Comparison of ENCODE assay signal across 16 cellular contexts in genomic region chr4:37967749-37968148, GRCh38. TPM values are rescaled to one million over a fixed set of nuclear protein-coding genes. Genes with fewer than 3 reads are reported as not detected.
DNase-seq lines count a peak whose midpoint lies in the region; ATAC-seq and TF ChIP-seq lines count a peak whose summit lies in the region.
"Had no signal": no experiment of that assay in that cellular context is flagged by ENCODE, and none has a peak within 500 bp of the region (broad histone marks: within the 10 kb centered on the region; RNA-seq: fewer than 3 reads in every experiment).

No MANE protein-coding gene starts in this region.

- H3K27me3 ChIP-seq in PC-3 (ENCODE audit: low read length) (no peaks in the 10 kb centered on the region), gastrocnemius medialis (no peaks in the 10 kb centered on the region), BE2C (no peaks in the 10 kb centered on the region)
- H3K27me3 ChIP-seq: breast epithelium had no signal

- H3K9ac ChIP-seq in PC-3 (ENCODE audit: low read length), result no peak overlapping the region
- H3K9ac ChIP-seq: SK-N-SH had no signal

- peak overlapping the region; percentile 11; the same call in 1 of the 2 replicates for H3K4me2 ChIP-seq in PC-3 (ENCODE audit: low read length)
- H3K4me2 ChIP-seq: SK-N-SH had no signal

- peak; percentile 1 for DNase-seq in HCEC 1CT
- peak; percentile 2 for DNase-seq in PC-3
- DNase-seq in fibroblast of villous mesenchyme (ENCODE audit: low read depth), result peak; percentile 86
- DNase-seq in gastrocnemius medialis, result no peak
- DNase-seq in BE2C, result no peak
- no peak for DNase-seq in DMS53 (lab: John Stamatoyannopoulos, UW)
- DNase-seq: CD4-positive, CD25-positive, alpha-beta regulatory T cell; DMS79 treated with DMSO at 0.1 percent for 48 hours; NCI-H1092 treated with DMSO at 0.1 percent for 48 hours; NCI-H2227 treated with DMSO at 0.1 percent for 48 hours; SK-N-SH had no signal

- no peak for TF ChIP-seq CTCF in PC-3 (conservative IDR thresholded peaks at IDR 0.05; ENCODE audit: low read depth, low read length)
- no peak for TF ChIP-seq CTCF in fibroblast of villous mesenchyme (IDR thresholded peaks at IDR 0.05; ENCODE audit: insufficient read depth, low read depth, low read length)
- TF ChIP-seq CTCF in gastrocnemius medialis (IDR thresholded peaks at IDR 0.05 in 4 of 5, conservative IDR thresholded peaks at IDR 0.05 in 1 of 5), result no peak
- no peak for TF ChIP-seq CTCF in BE2C (IDR thresholded peaks at IDR 0.05; ENCODE audit: low read depth, low read length)

- in situ Hi-C loops in gastrocnemius medialis (cut with MboI; ENCODE audit: low sequenced_read_pairs in 4 of 4), result no loop called here

- ATAC-seq in PC-3 (no peak; the same call in 1 of the 2 replicates), gastrocnemius medialis (no peak), HG02938 (IDR thresholded peaks at IDR 0.05; ENCODE audit: unreplicated experiment) (no peak), HG02763 (IDR thresholded peaks at IDR 0.05; ENCODE audit: unreplicated experiment) (no peak)

- H3K27ac ChIP-seq in PC-3 (ENCODE audit: low read length) (no peak overlapping the region), gastrocnemius medialis (peak overlapping the region; percentile 9 to 62 (median 42))
- H3K27ac ChIP-seq: breast epithelium had no signal

- intact Hi-C loops in PC-3 (cut with micrococcal nuclease) (no loop called here), gastrocnemius medialis (cut with DNase I; ENCODE audit: low total_unique reads) (no loop called here)

- H3K9me2 ChIP-seq in PC-3 (replicated peaks; ENCODE audit: low read length), result no peaks in the 10 kb centered on the region
- H3K9me2 ChIP-seq: SK-N-SH had no signal

- H3K9me3 ChIP-seq in PC-3 (ENCODE audit: low read length) (no peaks in the 10 kb centered on the region), gastrocnemius medialis (no peaks in the 10 kb centered on the region), BE2C (no peaks in the 10 kb centered on the region)
- H3K9me3 ChIP-seq: breast epithelium, prostate gland, SK-N-SH had no signal

- H3F3A ChIP-seq in PC-3 (ENCODE audit: low read length, unreplicated experiment), result no peaks in the 10 kb centered on the region

- no peak overlapping the region for H3K4me3 ChIP-seq in PC-3 (ENCODE audit: low read length)
- no peak overlapping the region for H3K4me3 ChIP-seq in fibroblast of villous mesenchyme (ENCODE audit: low read depth, low read length)
- peak overlapping the region in 1 of 4 donors; percentile 4 for H3K4me3 ChIP-seq in gastrocnemius medialis
- no peak overlapping the region for H3K4me3 ChIP-seq in BE2C (ENCODE audit: low read depth, low read length)
- H3K4me3 ChIP-seq: breast epithelium, prostate gland had no signal

- H3K4me1 ChIP-seq in PC-3 (ENCODE audit: insufficient read depth, low read length) (peaks cover 4% of the 10 kb centered on the region; the same call in 1 of the 2 replicates), gastrocnemius medialis (peaks cover 30 to 38% of the 10 kb centered on the region in 2 donors), BE2C (no peaks in the 10 kb centered on the region)
- H3K4me1 ChIP-seq: breast epithelium had no signal

- no peaks in the 10 kb centered on the region for H3K36me3 ChIP-seq in PC-3 (ENCODE audit: low read depth, low read length)
- no peaks in the 10 kb centered on the region for H3K36me3 ChIP-seq in gastrocnemius medialis
- H3K36me3 ChIP-seq in BE2C, result no peaks in the 10 kb centered on the region
- H3K36me3 ChIP-seq: breast epithelium, prostate gland had no signal

- POLR2A ChIA-PET in PC-3 (lab: Charles Lee; ENCODE audit: unreplicated experiment), result no interaction called here

- no peaks in the 10 kb centered on the region for H3K79me2 ChIP-seq in PC-3 (ENCODE audit: low read length)

- CTCF ChIA-PET in PC-3 (lab: Charles Lee), result interaction anchor here (0.6 kb wide), 1 partner anchor 159 kb away, joined by 3 read pairs; no protein-coding TSS in a partner anchor

- no peak for TF ChIP-seq POLR2A in gastrocnemius medialis (IDR thresholded peaks at IDR 0.05)

- H4K20me1 ChIP-seq in PC-3 (ENCODE audit: low read length), result no peaks in the 10 kb centered on the region

- no TSS peak for BruUV-seq in PC-3 (replicated peaks; lab: Mats Ljungman, UMichigan)

- no peak overlapping the region for H2AFZ ChIP-seq in PC-3 (ENCODE audit: low read length)

RNA-seq across cellular contexts. Expression of gene PTTG2, which starts 7.6 kb away (rescaled TPM):
- total RNA-seq in PC-3 (2014; rRNA removed) (not detected in 2 replicates), fibroblast of villous mesenchyme (0.43 and 0.64 TPM in 2 replicates), gastrocnemius medialis (1 to 10 TPM in 1 of 4 donors, not detected in 3; 2.1 TPM)
- polyA plus RNA-seq in BE2C (2012; ENCODE audit: insufficient read depth, insufficient read length, low read depth), result not detected
- total RNA-seq: kidney epithelial cell had no signal
- polyA plus RNA-seq: CD4-positive, CD25-positive, alpha-beta regulatory T cell; SK-N-SH had no signal

Comparison
In these comparisons a context has a peak if more than half of its experiments do, and no peak if none do; other contexts are left out.
1. DNase-seq: peak in HCEC 1CT (single experiment), PC-3 (single experiment) and fibroblast of villous mesenchyme (single experiment); none in gastrocnemius medialis (0 of 2), BE2C (single experiment) and DMS53 (single experiment).